In the genomic region with DNA sequence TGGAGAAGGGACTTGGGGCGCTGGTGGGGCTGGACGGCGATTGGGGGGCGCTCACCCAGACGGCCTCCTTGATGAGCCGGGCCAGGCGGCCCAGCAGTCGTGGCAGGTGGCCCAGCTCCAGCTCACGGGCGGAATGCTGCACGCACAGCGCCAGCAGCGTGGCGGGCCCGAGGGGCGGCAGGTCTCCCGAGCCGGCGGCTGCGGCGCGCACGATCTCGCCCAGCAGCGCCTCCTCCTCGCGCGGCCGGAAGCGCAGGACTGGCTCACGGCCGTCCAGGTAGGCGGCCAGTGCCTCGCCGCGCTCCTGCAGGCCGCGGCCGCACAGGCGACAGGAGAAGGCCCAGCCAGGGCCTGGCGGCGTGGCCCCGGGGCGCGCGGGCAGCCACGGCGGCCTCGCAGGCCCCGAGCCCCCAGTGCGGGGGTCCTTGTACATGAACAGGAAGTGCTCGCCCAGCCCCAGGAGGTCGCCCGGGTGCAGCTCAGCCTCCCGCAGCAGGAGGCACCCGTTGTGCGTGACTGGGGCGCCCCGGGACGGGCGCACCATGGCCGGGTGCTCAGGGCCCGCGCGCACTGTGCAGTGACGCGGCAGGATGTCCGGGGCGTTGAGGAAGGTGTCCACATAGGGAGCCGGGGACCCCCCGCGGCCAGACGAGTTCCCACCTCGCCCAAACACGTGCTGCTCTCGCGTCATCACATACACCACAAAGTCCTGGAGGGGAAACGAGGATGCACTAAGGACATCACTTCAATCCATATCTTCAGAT, we compare ENCODE assay signal across 16 cellular contexts. TPM values are rescaled to one million over a fixed set of nuclear protein-coding genes. Genes with fewer than 3 reads are reported as not detected.
DNase-seq lines count a peak whose midpoint lies in the region; ATAC-seq and TF ChIP-seq lines count a peak whose summit lies in the region.
"Had no signal": no experiment of that assay in that cellular context is flagged by ENCODE, and none has a peak within 500 bp of the region (broad histone marks: within the 10 kb centered on the region; RNA-seq: fewer than 3 reads in every experiment).

No MANE protein-coding gene starts in this region.

- TF ChIP-seq CTCF in body of pancreas (IDR thresholded peaks at IDR 0.05), result no peak
- TF ChIP-seq CTCF in progenitor cell of endocrine pancreas (IDR thresholded peaks at IDR 0.05; ENCODE audit: unreplicated experiment), result peak; percentile 32
- no peak for TF ChIP-seq CTCF in ascending aorta (IDR thresholded peaks at IDR 0.05)
- no peak for TF ChIP-seq CTCF in GM13976 (IDR thresholded peaks at IDR 0.05; ENCODE audit: borderline replicate concordance, control extremely low read depth, extremely low read depth, insufficient read depth, missing control alignments)
- TF ChIP-seq CTCF in BE2C (IDR thresholded peaks at IDR 0.05; ENCODE audit: low read depth, low read length), result no peak

- H3K36me3 ChIP-seq in ACC112 (ENCODE audit: insufficient read depth, low read length) (peaks cover 5% of the 10 kb centered on the region; the same call in 1 of the 2 replicates), body of pancreas (replicated peaks in 1 of 2; ENCODE audit: insufficient read depth in 1 of 2, low read depth in 2 of 2) (no peaks in the 10 kb centered on the region), iPS DF 6.9 (ENCODE audit: control insufficient read depth, insufficient read depth, low read length) (no peaks in the 10 kb centered on the region), ascending aorta (no peaks in the 10 kb centered on the region), BE2C (no peaks in the 10 kb centered on the region)

- H3K27me3 ChIP-seq in ACC112 (ENCODE audit: insufficient read depth, low read length) (no peaks in the 10 kb centered on the region), body of pancreas (no peaks in the 10 kb centered on the region), iPS DF 6.9 (ENCODE audit: control insufficient read depth, insufficient read depth, low read length) (no peaks in the 10 kb centered on the region), ascending aorta (no peaks in the 10 kb centered on the region), BE2C (no peaks in the 10 kb centered on the region)

- H3K79me2 ChIP-seq in ACC112 (ENCODE audit: control insufficient read depth, insufficient read depth, low read length, unreplicated experiment), result peaks cover 5% of the 10 kb centered on the region

- peak; percentile 36 for ATAC-seq in body of pancreas
- ATAC-seq: HCT116, psoas muscle had no signal

- H3K27ac Mint-ChIP-seq in progenitor cell of endocrine pancreas, result no peak overlapping the region

- peaks cover 2% of the 10 kb centered on the region for H3K36me3 Mint-ChIP-seq in progenitor cell of endocrine pancreas (ENCODE audit: insufficient read depth)

- WGBS in body of pancreas, 2 donors, result 68 to 74% methylated on average over 15 to 73 of the region's 78 CpGs
- WGBS in iPS DF 6.9 (ENCODE audit: insufficient coverage, insufficient read length), result no CpG with 5 or more reads among the region's 78 CpGs

- in situ Hi-C loops in GM13976 (cut with MboI; ENCODE audit: low sequenced_read_pairs, unreplicated experiment), result no loop called here

- H3K4me1 ChIP-seq in ACC112 (ENCODE audit: control insufficient read depth, insufficient read depth, low read length, unreplicated experiment), result peaks cover 11% of the 10 kb centered on the region
- peaks cover 12% of the 10 kb centered on the region for H3K4me1 ChIP-seq in body of pancreas
- 0 out of 2 replicates have a peak, but pooled peaks cover 1% of the 10 kb centered on the region for H3K4me1 ChIP-seq in iPS DF 6.9 (ENCODE audit: control insufficient read depth, insufficient read depth, low read length)
- peaks cover 0 to 9% of the 10 kb centered on the region in 2 donors for H3K4me1 ChIP-seq in ascending aorta
- peaks cover 5% of the 10 kb centered on the region for H3K4me1 ChIP-seq in BE2C

- no peaks in the 10 kb centered on the region for H3K4me1 Mint-ChIP-seq in progenitor cell of endocrine pancreas (ENCODE audit: low read depth)

- intact Hi-C loops in body of pancreas (cut with DNase I), result no loop called here
- intact Hi-C loops in ascending aorta (cut with DNase I), result no loop called here

- H3K27ac ChIP-seq in ACC112 (ENCODE audit: low read depth, low read length) (peak overlapping the region; percentile 47), body of pancreas (peak overlapping the region in 1 of 4 donors; percentile 26), iPS DF 6.9 (ENCODE audit: low read length) (no peak overlapping the region), ascending aorta (no peak overlapping the region)
- H3K27ac ChIP-seq: coronary artery, psoas muscle had no signal

- H3K4me3 ChIP-seq in ACC112 (ENCODE audit: low read depth, low read length), result peak overlapping the region; percentile 77
- H3K4me3 ChIP-seq in body of pancreas, result no peak overlapping the region
- peak overlapping the region; percentile 15; the same call in 1 of the 2 replicates for H3K4me3 ChIP-seq in iPS DF 6.9 (ENCODE audit: low read length)
- no peak overlapping the region for H3K4me3 ChIP-seq in ascending aorta
- H3K4me3 ChIP-seq in BE2C (ENCODE audit: low read depth, low read length), result no peak overlapping the region
- H3K4me3 ChIP-seq: coronary artery, psoas muscle had no signal

- peak overlapping the region; percentile 38 for H2AFZ ChIP-seq in ACC112 (ENCODE audit: low read length, unreplicated experiment)

- H3K4me3 Mint-ChIP-seq in progenitor cell of endocrine pancreas (ENCODE audit: low read depth), result no peak overlapping the region

- H3K9me3 Mint-ChIP-seq in progenitor cell of endocrine pancreas (ENCODE audit: low read depth), result peaks cover 4% of the 10 kb centered on the region

- H3K9me3 ChIP-seq in body of pancreas (no peaks in the 10 kb centered on the region), iPS DF 6.9 (ENCODE audit: control insufficient read depth, insufficient read depth, low read length) (no peaks in the 10 kb centered on the region), ascending aorta (no peaks in the 10 kb centered on the region), BE2C (no peaks in the 10 kb centered on the region)
- H3K9me3 ChIP-seq: psoas muscle had no signal

- peaks cover 15% of the 10 kb centered on the region for H3K27me3 Mint-ChIP-seq in progenitor cell of endocrine pancreas

- no peak for DNase-seq in body of pancreas
- DNase-seq in iPS DF 6.9 (ENCODE audit: low read depth, low spot score), result no peak
- no peak for DNase-seq in progenitor cell of endocrine pancreas (ENCODE audit: low spot score, unreplicated experiment)
- no peak for DNase-seq in NCI-H187 (lab: John Stamatoyannopoulos, UW)
- DNase-seq in ascending aorta (ENCODE audit: low spot score in 2 of 2), result no peak
- DNase-seq in GM13976 (ENCODE audit: low spot score), result no peak
- DNase-seq in BE2C, result no peak
- DNase-seq: activated CD4-positive, alpha-beta T cell treated with anti-CD3 and anti-CD28 coated beads, Interleukin-2, amount 50 U/mL, for 48 hours; NCI-H146; NCI-H446; psoas muscle; stimulated activated CD4-positive, alpha-beta T cell treated with anti-CD3 and anti-CD28 coated beads, Interleukin-4, amount 100 ng/mL, for 1 hour had no signal

- no peak for TF ChIP-seq POLR2A in body of pancreas (IDR thresholded peaks at IDR 0.05)

RNA-seq across cellular contexts. Expression of gene MAMSTR, which starts 9.5 kb away (rescaled TPM):
- total RNA-seq in body of pancreas (1 to 10 TPM in 1 of 2 donors, under 1 TPM in 1; 0.26 to 7.3 TPM), progenitor cell of endocrine pancreas (2.0 and 2.1 TPM in 2 replicates), ascending aorta (0.32 TPM)
- polyA plus RNA-seq in BE2C (2012; ENCODE audit: insufficient read depth, insufficient read length, low read depth), result 1.8 TPM

RNA-seq across cellular contexts. Expression of gene RASIP1, which starts 11.3 kb away (rescaled TPM):
- total RNA-seq in body of pancreas (10 to 100 TPM; 14.5 to 60.0 TPM), progenitor cell of endocrine pancreas (1.9 and 2.4 TPM in 2 replicates), ascending aorta (85.9 TPM)
- 0.82 TPM for polyA plus RNA-seq in BE2C (2012; ENCODE audit: insufficient read depth, insufficient read length, low read depth)

RNA-seq across cellular contexts. Expression of gene IZUMO1, which starts 17.6 kb away (rescaled TPM):
- total RNA-seq in body of pancreas (10 to 100 TPM in 1 of 2 donors, 1 to 10 TPM in 1; 1.6 to 14.5 TPM), progenitor cell of endocrine pancreas (0.55 and 1.0 TPM in 2 replicates), ascending aorta (not detected)
- not detected for polyA plus RNA-seq in BE2C (2012; ENCODE audit: insufficient read depth, insufficient read length, low read depth)
- total RNA-seq: LHCN-M2 had no signal

RNA-seq across cellular contexts. Expression of gene FUT1, which starts 23.4 kb away (rescaled TPM):
- total RNA-seq in body of pancreas (10 to 100 TPM; 14.8 to 79.1 TPM), progenitor cell of endocrine pancreas (5.4 and 6.9 TPM in 2 replicates), ascending aorta (3.8 TPM)
- polyA plus RNA-seq in BE2C (2012; ENCODE audit: insufficient read depth, insufficient read length, low read depth), result 6.3 TPM
- total RNA-seq: LHCN-M2 had no signal

RNA-seq across cellular contexts. Expression of gene FGF21, which starts 26.3 kb away (rescaled TPM):
- total RNA-seq in body of pancreas (not detected), progenitor cell of endocrine pancreas (not detected in 2 replicates), ascending aorta (not detected)
- 9.5 TPM for polyA plus RNA-seq in BE2C (2012; ENCODE audit: insufficient read depth, insufficient read length, low read depth)
- total RNA-seq: LHCN-M2 had no signal

Comparison
In these comparisons a context has a peak if more than half of its experiments do, and no peak if none do; other contexts are left out.
1. H3K4me3 ChIP-seq: peak in ACC112 (single experiment) and iPS DF 6.9 (single experiment); none in body of pancreas (0 of 2), ascending aorta (0 of 2) and BE2C (single experiment).